In the genomic region with DNA sequence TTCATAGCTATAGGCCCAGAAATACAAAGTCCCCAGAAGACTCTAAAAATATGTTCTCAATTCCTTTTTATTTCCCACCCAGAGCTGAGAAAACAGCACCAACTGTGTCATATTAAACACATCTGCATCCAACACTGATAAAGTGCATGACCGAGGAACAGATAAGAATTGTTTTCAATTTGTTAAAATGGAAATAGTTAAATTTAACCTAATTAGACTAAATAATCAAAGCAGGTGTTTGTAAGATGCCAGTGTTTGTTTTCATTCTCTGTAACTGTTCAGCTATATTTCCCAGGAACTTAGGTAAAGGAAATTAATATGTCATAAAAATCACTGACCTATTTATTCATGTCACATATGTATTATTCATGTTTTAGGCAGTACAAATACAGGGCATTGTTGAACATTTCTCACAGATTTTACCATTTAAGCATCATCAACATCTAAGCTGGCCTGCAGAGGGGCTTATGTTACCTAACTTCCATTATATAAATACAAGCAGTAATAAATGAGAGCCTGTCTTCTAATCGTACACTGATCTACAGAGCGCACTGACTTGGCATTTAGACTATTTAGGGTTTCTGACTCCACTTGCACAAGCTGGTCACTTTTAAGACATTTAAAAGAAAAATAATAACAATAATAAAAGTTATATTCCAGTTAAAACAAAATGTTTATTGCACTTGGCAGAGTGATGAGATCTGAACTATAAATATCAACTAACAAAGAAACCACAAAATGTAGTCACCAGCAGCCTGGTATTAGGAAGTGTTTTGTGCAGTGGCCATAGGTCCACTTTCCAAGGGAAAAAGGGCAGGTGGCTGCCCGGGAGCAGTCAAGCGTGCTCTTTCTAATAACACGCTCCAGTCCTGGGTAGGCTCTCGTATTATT, we compare ENCODE assay signal across 11 cellular contexts.
DNase-seq lines count a peak whose midpoint lies in the region; ATAC-seq, FAIRE-seq and TF ChIP-seq lines count a peak whose summit lies in the region.
"Had no signal": no experiment of that assay in that cellular context is flagged by ENCODE, and none has a peak within 500 bp of the region (broad histone marks: within the 10 kb centered on the region; RNA-seq: fewer than 3 reads in every experiment).

No MANE protein-coding gene starts in this region.

- peak overlapping the region in 1 of 2 experiments; percentile 44 for H3K18ac ChIP-seq in mesenchymal stem cell (ENCODE audit: low read depth in 1 of 2, low read length in 2 of 2)

- no peak for ATAC-seq in foreskin keratinocyte
- no peak for ATAC-seq in activated naive CD4-positive, alpha-beta T cell treated with anti-CD3 and anti-CD28 coated beads, Interleukin-2, amount 50 U/mL, for 72 hours
- ATAC-seq in HG03139 (IDR thresholded peaks at IDR 0.05; ENCODE audit: unreplicated experiment), result no peak
- no peak for ATAC-seq in HG03175 (IDR thresholded peaks at IDR 0.05; ENCODE audit: unreplicated experiment)

- no peak overlapping the region for H2BK5ac ChIP-seq in mesenchymal stem cell (ENCODE audit: low read depth, low read length, poor library complexity, severe bottlenecking)

- no peak overlapping the region for H2BK12ac ChIP-seq in mesenchymal stem cell (ENCODE audit: low read length in 2 of 2)

- H3K9me3 Mint-ChIP-seq in activated naive CD4-positive, alpha-beta T cell treated with anti-CD3 and anti-CD28 coated beads, Interleukin-2, amount 50 U/mL, for 72 hours, result no peaks in the 10 kb centered on the region
- H3K9me3 Mint-ChIP-seq: central memory CD8-positive, alpha-beta T cell had no signal

- no peak overlapping the region for H3K27ac ChIP-seq in mesenchymal stem cell (ENCODE audit: low read length, poor library complexity, severe bottlenecking)
- H3K27ac ChIP-seq in foreskin keratinocyte, result no peak overlapping the region

- H3K27ac Mint-ChIP-seq in activated naive CD4-positive, alpha-beta T cell treated with anti-CD3 and anti-CD28 coated beads, Interleukin-2, amount 50 U/mL, for 72 hours, result no peak overlapping the region

- H3K79me1 ChIP-seq in mesenchymal stem cell (replicated peaks; ENCODE audit: low read length, poor library complexity, severe bottlenecking), result peaks cover 5% of the 10 kb centered on the region

- peak overlapping the region; percentile 20 for H3K4me2 ChIP-seq in mesenchymal stem cell (ENCODE audit: low read length, poor library complexity, severe bottlenecking)

- 16% methylated on average over 4 of the region's 7 CpGs for WGBS in mesenchymal stem cell

- H3K27me3 ChIP-seq in bronchial epithelial cell (ENCODE audit: control insufficient read depth, insufficient read depth, low read length) (no peaks in the 10 kb centered on the region), mesenchymal stem cell (ENCODE audit: control insufficient read depth in 1 of 2, insufficient read depth in 1 of 2, low read length in 2 of 2) (no peaks in the 10 kb centered on the region), foreskin keratinocyte (no peaks in the 10 kb centered on the region)

- peak overlapping the region in 1 of 2 experiments; percentile 54 for H3K4ac ChIP-seq in mesenchymal stem cell (ENCODE audit: low read depth in 1 of 2, low read length in 2 of 2)

- H3K36me3 Mint-ChIP-seq in activated naive CD4-positive, alpha-beta T cell treated with anti-CD3 and anti-CD28 coated beads, Interleukin-2, amount 50 U/mL, for 72 hours, result peaks cover 0 to 6% of the 10 kb centered on the region in 2 donors

- H4K8ac ChIP-seq in mesenchymal stem cell (ENCODE audit: low read length), result no peak overlapping the region

- no peaks in the 10 kb centered on the region for H3K9me3 ChIP-seq in mesenchymal stem cell (ENCODE audit: control insufficient read depth, low read length)

- TF ChIP-seq CTCF in AG04449 (IDR thresholded peaks at IDR 0.05; ENCODE audit: insufficient read depth, low read length, missing control alignments), result no peak
- no peak for TF ChIP-seq CTCF in bronchial epithelial cell (IDR thresholded peaks at IDR 0.05; ENCODE audit: insufficient read depth, low read length, severe bottlenecking)
- no peak for TF ChIP-seq CTCF in foreskin keratinocyte (conservative IDR thresholded peaks at IDR 0.05)

- H2BK120ac ChIP-seq in mesenchymal stem cell (ENCODE audit: low read depth, low read length), result peak overlapping the region; percentile 57

- no peaks in the 10 kb centered on the region for H3K36me3 ChIP-seq in bronchial epithelial cell (ENCODE audit: control insufficient read depth, insufficient read depth, low read length)
- no peaks in the 10 kb centered on the region for H3K36me3 ChIP-seq in mesenchymal stem cell (ENCODE audit: control insufficient read depth in 1 of 2, insufficient read depth in 2 of 2, low read depth in 1 of 2, low read length in 2 of 2)

- FAIRE-seq in bronchial epithelial cell (lab: Jason Lieb, UNC), result no peak
- FAIRE-seq: G401.6 had no signal

- H4K91ac ChIP-seq in mesenchymal stem cell (ENCODE audit: low read length), result no peak overlapping the region

- H2AFZ ChIP-seq in mesenchymal stem cell (ENCODE audit: low read depth, low read length), result no peak overlapping the region

- CTCF ChIA-PET in AG04449 (lab: Yijun Ruan, JAX), result interaction anchor here (0.9 to 1.3 kb wide), 2 partner anchors 338 to 366 kb away, joined by 3 to 5 read pairs; no protein-coding TSS in a partner anchor

- H3K4me3 ChIP-seq in AG04449 (ENCODE audit: low read depth, low read length) (no peak overlapping the region), bronchial epithelial cell (ENCODE audit: low read depth, low read length) (no peak overlapping the region), mesenchymal stem cell (ENCODE audit: insufficient read depth in 1 of 2, low read depth in 1 of 2, low read length in 2 of 2) (no peak overlapping the region)

- H3K4me1 ChIP-seq in mesenchymal stem cell (ENCODE audit: control insufficient read depth, insufficient read depth, low read depth, low read length) (peaks cover 9% of the 10 kb centered on the region), foreskin keratinocyte (peaks cover 8% of the 10 kb centered on the region)

- H3K14ac ChIP-seq in mesenchymal stem cell (ENCODE audit: low read length in 2 of 2), result no peak overlapping the region

- POLR2A ChIA-PET in AG04449 (lab: Yijun Ruan, JAX), result interaction anchor here (0.6 kb wide), 1 partner anchor 971 kb away, joined by 4 read pairs; no protein-coding TSS in a partner anchor

- H3K9ac ChIP-seq in mesenchymal stem cell (ENCODE audit: low read length), result peak overlapping the region; percentile 50

- DNase-seq in AG04449 (ENCODE audit: low read depth, low spot score) (peak; percentile 42), HT-29 (ENCODE audit: low spot score) (peak; percentile 54), bronchial epithelial cell (ENCODE audit: low read depth) (peak; percentile 29), mesenchymal stem cell (peak; percentile 81), foreskin keratinocyte (no peak)
- no peak for DNase-seq in activated naive CD4-positive, alpha-beta T cell treated with anti-CD3 and anti-CD28 coated beads, Interleukin-2, amount 50 U/mL, for 72 hours (ENCODE audit: low spot score in 2 of 2)
- DNase-seq: SIG-M5 had no signal

- no peak overlapping the region for H3K23ac ChIP-seq in mesenchymal stem cell (ENCODE audit: low read length in 2 of 2)

- no peak overlapping the region for H2BK15ac ChIP-seq in mesenchymal stem cell (ENCODE audit: low read depth, poor library complexity, severe bottlenecking)

- H2AK5ac ChIP-seq in mesenchymal stem cell (ENCODE audit: low read length, severe bottlenecking), result no peak overlapping the region

Comparison
In these comparisons a context has a peak if more than half of its experiments do, and no peak if none do; other contexts are left out.
1. DNase-seq: peak in AG04449 (single experiment), HT-29 (single experiment), bronchial epithelial cell (single experiment) and mesenchymal stem cell (single experiment); none in foreskin keratinocyte (0 of 2) and activated naive CD4-positive, alpha-beta T cell treated with anti-CD3 and anti-CD28 coated beads, Interleukin-2, amount 50 U/mL, for 72 hours (0 of 2).